In the genomic region with DNA sequence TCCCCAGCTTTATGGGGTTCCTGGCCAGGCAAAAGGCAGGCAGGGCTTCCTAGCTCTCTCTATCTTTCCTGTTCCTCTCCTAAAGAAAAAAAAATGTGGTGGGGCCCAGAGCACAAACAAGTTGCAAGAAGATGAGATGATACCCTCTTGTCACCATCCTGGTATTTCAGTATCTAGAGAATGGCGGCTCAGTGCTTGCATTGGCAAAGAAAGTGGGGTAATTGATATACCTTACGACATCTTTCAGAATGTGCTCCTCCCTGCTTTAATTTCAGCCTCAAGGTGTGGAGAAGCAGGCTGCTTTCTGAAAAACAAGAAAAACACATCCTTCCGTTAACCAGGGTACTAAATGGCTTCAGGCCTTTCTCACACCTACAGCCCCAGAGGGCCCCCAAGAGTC, we compare ENCODE assay signal across 25 cellular contexts. TPM values are rescaled to one million over a fixed set of nuclear protein-coding genes. Genes with fewer than 3 reads are reported as not detected.
DNase-seq lines count a peak whose midpoint lies in the region; ATAC-seq, FAIRE-seq and TF ChIP-seq lines count a peak whose summit lies in the region.
"Had no signal": no experiment of that assay in that cellular context is flagged by ENCODE, and none has a peak within 500 bp of the region (broad histone marks: within the 10 kb centered on the region; RNA-seq: fewer than 3 reads in every experiment).

No MANE protein-coding gene starts in this region.

- no peak overlapping the region for H4K12ac ChIP-seq in trophoblast cell (ENCODE audit: low read depth, low read length)

- H3K4me2 ChIP-seq in PC-9 (no peak overlapping the region; the same call in 1 of the 2 replicates), trophoblast cell (ENCODE audit: low read length) (no peak overlapping the region)
- H3K4me2 ChIP-seq: A549 had no signal

- no peak overlapping the region for H3K4me3 Mint-ChIP-seq in MCF 10A (ENCODE audit: unreplicated experiment)
- H3K4me3 Mint-ChIP-seq: CD14-positive monocyte; CD4-positive, alpha-beta T cell; CD8-positive, alpha-beta memory T cell; HFFc6 had no signal

- no peak overlapping the region for H2BK12ac ChIP-seq in trophoblast cell (ENCODE audit: low read length)

- H3K79me1 ChIP-seq in trophoblast cell (ENCODE audit: low read length) = no peaks in the 10 kb centered on the region

- H3K4me3 ChIP-seq in PC-9 = no peak overlapping the region
- no peak overlapping the region for H3K4me3 ChIP-seq in epithelial cell of esophagus (ENCODE audit: low read length)
- no peak overlapping the region for H3K4me3 ChIP-seq in trophoblast cell (ENCODE audit: low read depth, low read length)
- no peak overlapping the region for H3K4me3 ChIP-seq in pancreas
- H3K4me3 ChIP-seq: A549; BLaER1 treated with 17β-estradiol and CSF1 and Interleukin-3, amounts not matched to agents 10 nM and 100 nM; HAP-1 had no signal

- CTCF ChIA-PET in PC-9 (lab: Charles Lee) (no interaction called here), MCF 10A (lab: Yijun Ruan, JAX) (interaction anchor here (0.7 to 0.8 kb wide), 2 partner anchors 58 to 453 kb away, joined by 3 read pairs; no protein-coding TSS in a partner anchor)

- H3K9me3 ChIP-seq in PC-9 (ENCODE audit: insufficient read depth, low read depth) (no peaks in the 10 kb centered on the region), trophoblast cell (ENCODE audit: insufficient read depth, low read depth, low read length) (peaks cover 4% of the 10 kb centered on the region), pancreas (no peaks in the 10 kb centered on the region)
- H3K9me3 ChIP-seq: A549, BE2C, HAP-1 had no signal

- no peak overlapping the region for H3K9ac ChIP-seq in trophoblast cell (ENCODE audit: low read length)
- H3K9ac ChIP-seq: BLaER1 treated with 17β-estradiol and CSF1 and Interleukin-3, amounts not matched to agents 10 nM and 100 nM had no signal

- peaks cover 9% of the 10 kb centered on the region for H3K4me1 ChIP-seq in PC-9 (replicated peaks; ENCODE audit: insufficient read depth)
- peaks cover 5% of the 10 kb centered on the region in 2 experiments for H3K4me1 ChIP-seq in trophoblast cell (ENCODE audit: control insufficient read depth in 1 of 2, insufficient read depth in 2 of 2, low read length in 2 of 2)
- no peaks in the 10 kb centered on the region for H3K4me1 ChIP-seq in pancreas
- H3K4me1 ChIP-seq: A549, BE2C, HAP-1 had no signal

- H3K9me3 Mint-ChIP-seq in MCF 10A (ENCODE audit: unreplicated experiment) = no peaks in the 10 kb centered on the region
- H3K9me3 Mint-ChIP-seq: CD4-positive, alpha-beta T cell; CD8-positive, alpha-beta memory T cell had no signal

- BruUV-seq in PC-9 (replicated peaks; lab: Mats Ljungman, UMichigan) (no TSS peak), MCF 10A (replicated peaks; lab: Mats Ljungman, UMichigan) (no TSS peak)

- H3K27me3 ChIP-seq in PC-9 (ENCODE audit: insufficient read depth, low read depth) = no peaks in the 10 kb centered on the region
- no peaks in the 10 kb centered on the region for H3K27me3 ChIP-seq in trophoblast cell (ENCODE audit: insufficient read depth, low read length)
- no peaks in the 10 kb centered on the region for H3K27me3 ChIP-seq in pancreas
- H3K27me3 ChIP-seq: BE2C; BLaER1 treated with 17β-estradiol and CSF1 and Interleukin-3, amounts not matched to agents 10 nM and 100 nM had no signal

- H3K36me3 ChIP-seq in PC-9 (ENCODE audit: low read depth) (no peaks in the 10 kb centered on the region), trophoblast cell (ENCODE audit: control insufficient read depth in 1 of 2, insufficient read depth in 2 of 2, low read length in 2 of 2) (no peaks in the 10 kb centered on the region), pancreas (no peaks in the 10 kb centered on the region)
- H3K36me3 ChIP-seq: BE2C; BLaER1 treated with 17β-estradiol and CSF1 and Interleukin-3, amounts not matched to agents 10 nM and 100 nM; HAP-1 had no signal

- WGBS in trophoblast cell (ENCODE audit: extremely low coverage, insufficient coverage, insufficient read length) = no CpG with 5 or more reads among the region's 3 CpGs
- WGBS in pancreas, 2 donors = 79 to 83% methylated on average over 3 of the region's 3 CpGs

- no peaks in the 10 kb centered on the region for H4K20me1 ChIP-seq in PC-9 (ENCODE audit: insufficient read depth)
- H4K20me1 ChIP-seq: BLaER1 treated with 17β-estradiol and CSF1 and Interleukin-3, amounts not matched to agents 10 nM and 100 nM had no signal

- TF ChIP-seq CTCF in PC-9 (conservative IDR thresholded peaks at IDR 0.05) (no peak), epithelial cell of esophagus (IDR thresholded peaks at IDR 0.05; ENCODE audit: insufficient read depth, low read depth, low read length, missing control alignments) (no peak), MCF 10A (IDR thresholded peaks at IDR 0.05; ENCODE audit: unreplicated experiment) (no peak), pancreas (IDR thresholded peaks at IDR 0.05) (no peak)

- peak; percentile 18 to 70 for DNase-seq in PC-9
- DNase-seq in epithelial cell of esophagus (ENCODE audit: low read depth) = peak; percentile 67
- peak; percentile 51 to 92 for DNase-seq in trophoblast cell
- DNase-seq in activated CD4-positive, alpha-beta T cell treated with anti-CD3 and anti-CD28 coated beads, Interleukin-2, amount 50 U/mL, for 48 hours = no peak
- DNase-seq in MCF 10A (ENCODE audit: unreplicated experiment) = no peak
- DNase-seq in pancreas = no peak
- DNase-seq: 8988T; ACHN; AML-193; BE2C; CD4-positive, alpha-beta T cell; CD8-positive, alpha-beta memory T cell; DMS 273 treated with DMSO at 0.1 percent for 48 hours; DMS79; GF-D8; GOT3; HFFc6 had no signal

- no peak for ATAC-seq in pancreas
- ATAC-seq: A549 had no signal

- no peak overlapping the region for H4K91ac ChIP-seq in trophoblast cell (ENCODE audit: low read depth, low read length)

- H3K27ac Mint-ChIP-seq in MCF 10A (ENCODE audit: low read depth, unreplicated experiment) = no peak overlapping the region
- H3K27ac Mint-ChIP-seq: CD4-positive, alpha-beta T cell; CD8-positive, alpha-beta memory T cell; HFFc6 had no signal

- peaks cover 6% of the 10 kb centered on the region for H3K4me1 Mint-ChIP-seq in MCF 10A (ENCODE audit: insufficient read depth, unreplicated experiment)

- H2BK5ac ChIP-seq in trophoblast cell (ENCODE audit: low read depth, low read length, poor library complexity) = no peak overlapping the region

- H3K36me3 Mint-ChIP-seq in MCF 10A (ENCODE audit: insufficient read depth, unreplicated experiment) = peaks cover 6% of the 10 kb centered on the region
- H3K36me3 Mint-ChIP-seq: CD14-positive monocyte had no signal

- POLR2A ChIA-PET in PC-9 (lab: Charles Lee; ENCODE audit: unreplicated experiment) = no interaction called here
- POLR2A ChIA-PET in MCF 10A (lab: Yijun Ruan, JAX) = no interaction called here

- H3K14ac ChIP-seq in trophoblast cell (ENCODE audit: low read length) = no peak overlapping the region

- no peak overlapping the region for H3K4ac ChIP-seq in trophoblast cell (ENCODE audit: low read depth, low read length)

- H3K23ac ChIP-seq in trophoblast cell (ENCODE audit: low read length) = no peak overlapping the region

- no peaks in the 10 kb centered on the region for H3K79me2 ChIP-seq in PC-9 (ENCODE audit: low read depth)
- H3K79me2 ChIP-seq in trophoblast cell (ENCODE audit: control insufficient read depth, insufficient read depth, low read length, poor library complexity) = no peaks in the 10 kb centered on the region

- H3F3A ChIP-seq in PC-9 (ENCODE audit: insufficient read depth, low read depth) = no peaks in the 10 kb centered on the region

- H3K9me2 ChIP-seq in PC-9 (ENCODE audit: insufficient read depth) = no peaks in the 10 kb centered on the region

- no peak overlapping the region for H3K18ac ChIP-seq in trophoblast cell (ENCODE audit: low read length)

- no peak overlapping the region for H4K8ac ChIP-seq in trophoblast cell (ENCODE audit: low read depth, low read length)

- H3K27me3 Mint-ChIP-seq in MCF 10A (ENCODE audit: insufficient read depth, unreplicated experiment) = peaks cover 32% of the 10 kb centered on the region

- H2BK120ac ChIP-seq in trophoblast cell (ENCODE audit: insufficient read depth, low read length, poor library complexity) = no peak overlapping the region

- no peak overlapping the region for H2AK5ac ChIP-seq in trophoblast cell (ENCODE audit: low read length)

- no peak overlapping the region for H3K27ac ChIP-seq in PC-9
- H3K27ac ChIP-seq in trophoblast cell (ENCODE audit: low read depth, low read length) = no peak overlapping the region
- no peak overlapping the region for H3K27ac ChIP-seq in pancreas
- H3K27ac ChIP-seq: A549; BLaER1 treated with 17β-estradiol and CSF1 and Interleukin-3, amounts not matched to agents 10 nM and 100 nM had no signal

- intact Hi-C loops in PC-9 (cut with micrococcal nuclease; ENCODE audit: unreplicated experiment) (no loop called here), MCF 10A (cut with micrococcal nuclease) (no loop called here), pancreas (cut with DNase I) (no loop called here)

- no peak for FAIRE-seq in pancreas (lab: Jason Lieb, UNC)
- FAIRE-seq: A549, D721Med, GM12891, GM18507, H54 had no signal

- H2AFZ ChIP-seq in PC-9 (no peak overlapping the region), trophoblast cell (ENCODE audit: insufficient read depth, low read length, poor library complexity) (no peak overlapping the region)

RNA-seq across cellular contexts. Expression of a gene that starts 34.5 kb away (rescaled TPM):
- 79.8 and 83.3 TPM in 2 replicates for total RNA-seq in PC-9 (2021)
- 39.0 and 43.1 TPM in 2 replicates for polyA plus RNA-seq in trophoblast cell (2013)
- total RNA-seq in MCF 10A (2022) = 47.6 and 63.7 TPM in 2 replicates
- total RNA-seq in pancreas = 10 to 100 TPM; 40.1 to 61.2 (median 48.4) TPM
- 10 to 100 TPM; 18.9 to 21.3 TPM for polyA plus RNA-seq in pancreas

Comparison
In these comparisons a context has a peak if more than half of its experiments do, and no peak if none do; other contexts are left out.
1. DNase-seq: peak in PC-9 (2 of 2), epithelial cell of esophagus (single experiment) and trophoblast cell (2 of 2); none in activated CD4-positive, alpha-beta T cell treated with anti-CD3 and anti-CD28 coated beads, Interleukin-2, amount 50 U/mL, for 48 hours (0 of 2), MCF 10A (single experiment) and pancreas (0 of 6).